17 cellular contexts compared by ENCODE assay signal in the genomic region with DNA sequence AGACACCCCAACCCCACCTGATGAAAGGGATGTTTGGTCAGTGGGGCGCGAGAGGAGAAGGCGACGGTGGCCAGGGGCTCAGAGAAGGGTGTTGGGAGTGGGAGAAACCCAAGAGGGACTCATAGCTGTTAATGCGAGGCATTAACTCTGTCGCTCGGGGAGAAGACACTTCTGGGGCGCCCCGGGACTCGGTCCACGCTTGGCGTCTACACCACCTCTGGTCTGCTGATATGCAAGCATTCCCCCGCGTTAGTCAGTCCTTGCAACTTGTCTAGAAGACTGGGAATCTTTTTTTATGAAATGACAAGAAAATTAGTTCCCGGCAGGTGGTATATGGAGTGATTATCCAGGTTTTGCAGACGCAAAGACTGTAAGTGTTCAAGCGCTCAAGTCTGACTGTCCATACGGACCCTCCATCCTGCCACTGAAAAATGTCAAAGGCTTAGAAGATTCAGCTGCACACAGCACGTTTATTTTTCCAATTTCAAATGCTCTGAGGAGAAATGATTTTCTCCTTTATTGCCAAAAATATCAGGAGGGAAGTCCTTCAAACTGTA. TPM values are rescaled to one million over a fixed set of nuclear protein-coding genes. Genes with fewer than 3 reads are reported as not detected.
DNase-seq lines count a peak whose midpoint lies in the region; FAIRE-seq and TF ChIP-seq lines count a peak whose summit lies in the region.
"Had no signal": no experiment of that assay in that cellular context is flagged by ENCODE, and none has a peak within 500 bp of the region (broad histone marks: within the 10 kb centered on the region; RNA-seq: fewer than 3 reads in every experiment).

No MANE protein-coding gene starts in this region.

- H3K27ac ChIP-seq in astrocyte (ENCODE audit: low read depth, low read length) (no peak overlapping the region), iPS-20b (ENCODE audit: low read length) (no peak overlapping the region), testis (no peak overlapping the region)
- H3K27ac ChIP-seq: brain microvascular endothelial cell, psoas muscle had no signal

- TF ChIP-seq CTCF in astrocyte (IDR thresholded peaks at IDR 0.05; ENCODE audit: insufficient read depth, low read depth, low read length) = no peak
- no peak for TF ChIP-seq CTCF in testis (IDR thresholded peaks at IDR 0.05)

- H3K4me3 Mint-ChIP-seq in astrocyte (ENCODE audit: unreplicated experiment) = no peak overlapping the region
- H3K4me3 Mint-ChIP-seq: CD4-positive, alpha-beta T cell; stimulated activated naive B cell treated with anti-CD40 and anti-IgM and Interleukin-4, amounts not matched to agents 10 μg/mL and 1 μg/mL and 100 μg/mL, for 72 hours had no signal

- no peak for TF ChIP-seq POLR2A in testis (IDR thresholded peaks at IDR 0.05)

- no peaks in the 10 kb centered on the region for H3K79me2 ChIP-seq in astrocyte (ENCODE audit: insufficient read depth, low read length)

- H3K27me3 ChIP-seq in astrocyte (ENCODE audit: insufficient read depth, low read length) = peaks cover 33% of the 10 kb centered on the region
- H3K27me3 ChIP-seq in iPS-20b (ENCODE audit: insufficient read depth, low read length) = peaks cover 53% of the 10 kb centered on the region
- no peaks in the 10 kb centered on the region for H3K27me3 ChIP-seq in testis

- H3K4me1 Mint-ChIP-seq in astrocyte (ENCODE audit: low read depth, unreplicated experiment) = no peaks in the 10 kb centered on the region
- H3K4me1 Mint-ChIP-seq: stimulated activated naive B cell treated with anti-CD40 and anti-IgM and Interleukin-4, amounts not matched to agents 10 μg/mL and 1 μg/mL and 100 μg/mL, for 72 hours had no signal

- H3K9ac ChIP-seq in astrocyte (ENCODE audit: low read length) (no peak overlapping the region), iPS-20b (ENCODE audit: low read depth, low read length) (no peak overlapping the region)

- H3K27ac Mint-ChIP-seq in astrocyte (ENCODE audit: unreplicated experiment) = no peak overlapping the region
- H3K27ac Mint-ChIP-seq: CD4-positive, alpha-beta T cell; stimulated activated naive B cell treated with anti-CD40 and anti-IgM and Interleukin-4, amounts not matched to agents 10 μg/mL and 1 μg/mL and 100 μg/mL, for 72 hours had no signal

- DNase-seq in NCI-H524 (lab: John Stamatoyannopoulos, UW) (peak; percentile 39 to 57), NCI-H524 treated with DMSO at 0.1 percent for 48 hours (lab: John Stamatoyannopoulos, UW) (no peak), astrocyte (ENCODE audit: low read depth) (no peak), testis (no peak), glomerular visceral epithelial cell (ENCODE audit: extremely low spot score) (no peak), OCI-M1 (lab: John Stamatoyannopoulos, UW) (no peak), UCSD-AML1 (lab: John Stamatoyannopoulos, UW; ENCODE audit: unreplicated experiment) (no peak)
- DNase-seq: activated CD4-positive, alpha-beta T cell treated with anti-CD3 and anti-CD28 coated beads, Interleukin-2, amount 50 U/mL, for 1 hour; activated naive CD4-positive, alpha-beta T cell treated with anti-CD3 and anti-CD28 coated beads, Interleukin-2, amount 50 U/mL, for 16 hours; activated T-cell treated with anti-CD3 and anti-CD28 coated beads for 4 hours; brain microvascular endothelial cell; CD4-positive, alpha-beta T cell; Kasumi-1; stimulated activated naive B cell treated with anti-CD40 and anti-IgM and Interleukin-4, amounts not matched to agents 10 μg/mL and 1 μg/mL and 100 μg/mL, for 72 hours had no signal

- H3K4me3 ChIP-seq in astrocyte (ENCODE audit: insufficient read depth, low read depth, low read length) (no peak overlapping the region), iPS-20b (ENCODE audit: low read length) (peak overlapping the region; percentile 65), testis (peak overlapping the region; percentile 36 to 59)

- H3K4me1 ChIP-seq in astrocyte (ENCODE audit: insufficient read depth, low read length) (no peaks in the 10 kb centered on the region), iPS-20b (ENCODE audit: insufficient read depth, low read length) (peaks cover 1% of the 10 kb centered on the region; the same call in 1 of the 2 replicates), testis (peaks cover 7% of the 10 kb centered on the region)
- H3K4me1 ChIP-seq: psoas muscle had no signal

- no peaks in the 10 kb centered on the region for H3K36me3 Mint-ChIP-seq in astrocyte (ENCODE audit: low read depth, unreplicated experiment)
- H3K36me3 Mint-ChIP-seq: stimulated activated naive B cell treated with anti-CD40 and anti-IgM and Interleukin-4, amounts not matched to agents 10 μg/mL and 1 μg/mL and 100 μg/mL, for 72 hours had no signal

- H3K9me3 ChIP-seq in astrocyte (ENCODE audit: insufficient read depth, low read depth, low read length) (no peaks in the 10 kb centered on the region), iPS-20b (ENCODE audit: insufficient read depth, low read depth, low read length) (no peaks in the 10 kb centered on the region), testis (no peaks in the 10 kb centered on the region)
- H3K9me3 ChIP-seq: psoas muscle had no signal

- 12 to 16% methylated on average over 14 to 19 of the region's 19 CpGs for WGBS in testis, 2 donors

- FAIRE-seq in astrocyte (lab: Jason Lieb, UNC) = no peak
- FAIRE-seq: urothelium cell line had no signal

- intact Hi-C loops in testis (cut with DNase I; ENCODE audit: low total_unique reads) = no loop called here

- H3K36me3 ChIP-seq in astrocyte (ENCODE audit: insufficient read depth, low read length) (no peaks in the 10 kb centered on the region), iPS-20b (ENCODE audit: insufficient read depth, low read depth, low read length) (no peaks in the 10 kb centered on the region), testis (ENCODE audit: low read depth, missing control alignments) (no peaks in the 10 kb centered on the region)
- H3K36me3 ChIP-seq: brain microvascular endothelial cell had no signal

- peaks cover 30% of the 10 kb centered on the region for H3K27me3 Mint-ChIP-seq in astrocyte (ENCODE audit: low read depth, unreplicated experiment)

- H2AFZ ChIP-seq in astrocyte (ENCODE audit: low read depth, low read length) = no peak overlapping the region

- H3K9me3 Mint-ChIP-seq in astrocyte (ENCODE audit: unreplicated experiment) = no peaks in the 10 kb centered on the region
- H3K9me3 Mint-ChIP-seq: CD4-positive, alpha-beta T cell; stimulated activated naive B cell treated with anti-CD40 and anti-IgM and Interleukin-4, amounts not matched to agents 10 μg/mL and 1 μg/mL and 100 μg/mL, for 72 hours had no signal

- no peaks in the 10 kb centered on the region for H4K20me1 ChIP-seq in astrocyte (ENCODE audit: insufficient read depth, low read length)

- peak overlapping the region; percentile 82 for H3K4me2 ChIP-seq in astrocyte (ENCODE audit: low read length)

RNA-seq across cellular contexts. Expression of gene SLC35F4, which starts 0.4 kb away (rescaled TPM):
- total RNA-seq in astrocyte (not detected in 2 replicates), testis (1 to 10 TPM in 1 of 2 donors, under 1 TPM in 1; 0.50 to 2.3 TPM)
- polyA plus RNA-seq in testis (ENCODE audit: insufficient read depth, low read depth, low replicate concordance) = 2.8 TPM
- total RNA-seq: CD4-positive, alpha-beta T cell; psoas muscle had no signal
- polyA plus RNA-seq: psoas muscle had no signal

Comparison
In these comparisons a context has a peak if more than half of its experiments do, and no peak if none do; other contexts are left out.
1. DNase-seq: peak in NCI-H524 (2 of 2); none in NCI-H524 treated with DMSO at 0.1 percent for 48 hours (single experiment), astrocyte (single experiment), testis (single experiment), glomerular visceral epithelial cell (single experiment), OCI-M1 (single experiment) and UCSD-AML1 (single experiment).